Comparison of ENCODE assay signal across 8 cellular contexts in genomic region chr3:152281032-152281713, GRCh38. TPM values are rescaled to one million over a fixed set of nuclear protein-coding genes. Genes with fewer than 3 reads are reported as not detected.
DNase-seq lines count a peak whose midpoint lies in the region; ATAC-seq, FAIRE-seq and TF ChIP-seq lines count a peak whose summit lies in the region.

No MANE protein-coding gene starts in this region.

- H3K9ac ChIP-seq in K562 (ENCODE audit: insufficient read depth in 1 of 2, low read depth in 2 of 2, low read length in 2 of 2): no peak overlapping the region

- TSS peak; percentile 1 for BruUV-seq in K562 (replicated peaks; lab: Mats Ljungman, UMichigan)

- H3K27ac ChIP-seq in K562 (ENCODE audit: extremely low read depth, low read depth, low read length) (peak overlapping the region; percentile 30; the same call in 1 of the 3 replicates), stomach (peak overlapping the region in 3 of 5 donors; percentile 15 to 59 (median 22))

- H3K27me3 ChIP-seq in K562 (ENCODE audit: control insufficient read depth in 2 of 2, insufficient read depth in 2 of 2, low read length in 2 of 2) (no peaks in the 10 kb centered on the region), stomach (no peaks in the 10 kb centered on the region)

- CTCF ChIA-PET in activated CD4-positive, alpha-beta T cell treated with anti-CD3 and anti-CD28 coated beads, Interleukin-2, amount 10 ng/mL, durations not matched to agents 7 days and 5 days (lab: Charles Lee): interaction anchor here (1.2 to 1.9 kb wide), 6 partner anchors 9 to 98 kb away, joined by 3 to 11 read pairs (median 4); no protein-coding TSS in a partner anchor
- CTCF ChIA-PET in K562 (lab: Yijun Ruan, JAX; ENCODE audit: low intra/inter-chr PET ratio): no interaction called here

- peaks cover 62% of the 10 kb centered on the region for H4K20me1 ChIP-seq in K562 (replicated peaks; ENCODE audit: control insufficient read depth, insufficient read depth, low read length)

- DNase-seq in activated CD4-positive, alpha-beta T cell treated with anti-CD3 and anti-CD28 coated beads, Interleukin-2, amount 10 ng/mL, durations not matched to agents 24 days and 14 days: peak; percentile 63
- no peak for DNase-seq in activated CD4-positive, alpha-beta T cell treated with anti-CD3 and anti-CD28 coated beads, Interleukin-2, amount 10 ng/mL, durations not matched to agents 7 days and 5 days
- DNase-seq in K562 (ENCODE audit: extremely low read depth in 1 of 4, low spot score in 3 of 4): no peak
- DNase-seq in stomach: no peak
- DNase-seq in D721Med (ENCODE audit: insufficient read length, low spot score): no peak
- no peak for DNase-seq in activated CD8-positive, alpha-beta memory T cell treated with anti-CD3 and anti-CD28 coated beads, Interleukin-2, amount 50 U/mL, for 4 hours
- DNase-seq in CD1c-positive myeloid dendritic cell (ENCODE audit: extremely low spot score): no peak

- WGBS in K562 (ENCODE audit: insufficient coverage, low coverage, missing lambda C conversion rate): 16% methylated on average over 4 of the region's 4 CpGs
- 33 to 49% (median 42%) methylated on average over 4 of the region's 4 CpGs for WGBS in stomach, 5 donors

- ATAC-seq in HG03103 (IDR thresholded peaks at IDR 0.05; ENCODE audit: low read depth, unreplicated experiment) (peak; percentile 56), K562 (peak; percentile 3)

- intact Hi-C loops in activated CD4-positive, alpha-beta T cell treated with anti-CD3 and anti-CD28 coated beads, Interleukin-2, amount 10 ng/mL, durations not matched to agents 24 days and 14 days (cut with micrococcal nuclease): loop anchor here (1.0 kb wide), 2 partner anchors 8 to 9 kb away; no protein-coding TSS in a partner anchor
- intact Hi-C loops in K562 (cut with micrococcal nuclease) (no loop called here), stomach (cut with DNase I; ENCODE audit: low total_unique reads) (no loop called here)

- H3K36me3 Mint-ChIP-seq in activated CD4-positive, alpha-beta T cell treated with anti-CD3 and anti-CD28 coated beads, Interleukin-2, amount 10 ng/mL, durations not matched to agents 24 days and 14 days (ENCODE audit: low read depth): peaks cover 20% of the 10 kb centered on the region
- H3K36me3 Mint-ChIP-seq in activated CD4-positive, alpha-beta T cell treated with anti-CD3 and anti-CD28 coated beads, Interleukin-2, amount 10 ng/mL, durations not matched to agents 7 days and 5 days (ENCODE audit: low read depth): peaks cover 38% of the 10 kb centered on the region

- H3K4me1 Mint-ChIP-seq in activated CD4-positive, alpha-beta T cell treated with anti-CD3 and anti-CD28 coated beads, Interleukin-2, amount 10 ng/mL, durations not matched to agents 24 days and 14 days: peaks cover 70% of the 10 kb centered on the region
- peaks cover 79% of the 10 kb centered on the region for H3K4me1 Mint-ChIP-seq in activated CD4-positive, alpha-beta T cell treated with anti-CD3 and anti-CD28 coated beads, Interleukin-2, amount 10 ng/mL, durations not matched to agents 7 days and 5 days

- H3K4me3 ChIP-seq in K562 (no peak overlapping the region), stomach (no peak overlapping the region)

- peaks cover 99% of the 10 kb centered on the region for H3K79me2 ChIP-seq in K562 (ENCODE audit: control insufficient read depth, insufficient read depth, low read length)

- POLR2A ChIA-PET in activated CD4-positive, alpha-beta T cell treated with anti-CD3 and anti-CD28 coated beads, Interleukin-2, amount 10 ng/mL, durations not matched to agents 7 days and 5 days (lab: Charles Lee): interaction anchor here (1.3 kb wide), 1 partner anchor 37 kb away, joined by 3 read pairs; no protein-coding TSS in a partner anchor
- POLR2A ChIA-PET in K562 (lab: Yijun Ruan, JAX): interaction anchor here (0.8 to 4.9 kb wide), 8 partner anchors 9 to 38 kb away, joined by 3 to 24 read pairs (median 4); partner anchors contain the start of gene MBNL1

- H3K9me3 Mint-ChIP-seq in activated CD4-positive, alpha-beta T cell treated with anti-CD3 and anti-CD28 coated beads, Interleukin-2, amount 10 ng/mL, durations not matched to agents 24 days and 14 days: no peaks in the 10 kb centered on the region
- no peaks in the 10 kb centered on the region for H3K9me3 Mint-ChIP-seq in activated CD4-positive, alpha-beta T cell treated with anti-CD3 and anti-CD28 coated beads, Interleukin-2, amount 10 ng/mL, durations not matched to agents 7 days and 5 days

- H3K4me1 ChIP-seq in K562 (replicated peaks in 1 of 2; ENCODE audit: control insufficient read depth in 2 of 2, insufficient read depth in 2 of 2, low read length in 2 of 2): peaks cover 3 to 49% of the 10 kb centered on the region in 2 experiments; a peak in 4 of 5 replicates
- H3K4me1 ChIP-seq in stomach: peaks cover 56 to 94% (median 75%) of the 10 kb centered on the region in 4 donors

- TF ChIP-seq POLR2A in K562 (conservative IDR thresholded peaks at IDR 0.05): no peak
- no peak for TF ChIP-seq POLR2A in stomach (IDR thresholded peaks at IDR 0.05)

- no peak overlapping the region for H2AFZ ChIP-seq in K562 (ENCODE audit: low read depth, low read length)

- H3K9me3 ChIP-seq in K562 (replicated peaks; ENCODE audit: control insufficient read depth, insufficient read depth, low read depth, low read length): no peaks in the 10 kb centered on the region
- no peaks in the 10 kb centered on the region for H3K9me3 ChIP-seq in stomach

- FAIRE-seq in K562 (lab: Jason Lieb, UNC) (no peak), D721Med (lab: Jason Lieb, UNC) (no peak)

- in situ Hi-C loops in K562 (cut with MboI): no loop called here

- H3K4me2 ChIP-seq in K562 (ENCODE audit: insufficient read depth, low read length): no peak overlapping the region

- peak overlapping the region; percentile 81 for H3K27ac Mint-ChIP-seq in activated CD4-positive, alpha-beta T cell treated with anti-CD3 and anti-CD28 coated beads, Interleukin-2, amount 10 ng/mL, durations not matched to agents 24 days and 14 days
- no peak overlapping the region for H3K27ac Mint-ChIP-seq in activated CD4-positive, alpha-beta T cell treated with anti-CD3 and anti-CD28 coated beads, Interleukin-2, amount 10 ng/mL, durations not matched to agents 7 days and 5 days

- no peak for TF ChIP-seq EP300 in K562 (IDR thresholded peaks at IDR 0.05; ENCODE audit: low read length)
- TF ChIP-seq EP300 in stomach (IDR thresholded peaks at IDR 0.05): no peak

- no peaks in the 10 kb centered on the region for H3K27me3 Mint-ChIP-seq in activated CD4-positive, alpha-beta T cell treated with anti-CD3 and anti-CD28 coated beads, Interleukin-2, amount 10 ng/mL, durations not matched to agents 24 days and 14 days
- H3K27me3 Mint-ChIP-seq in activated CD4-positive, alpha-beta T cell treated with anti-CD3 and anti-CD28 coated beads, Interleukin-2, amount 10 ng/mL, durations not matched to agents 7 days and 5 days: no peaks in the 10 kb centered on the region

- H3K4me3 Mint-ChIP-seq in activated CD4-positive, alpha-beta T cell treated with anti-CD3 and anti-CD28 coated beads, Interleukin-2, amount 10 ng/mL, durations not matched to agents 24 days and 14 days: peak overlapping the region; percentile 34
- no peak overlapping the region for H3K4me3 Mint-ChIP-seq in activated CD4-positive, alpha-beta T cell treated with anti-CD3 and anti-CD28 coated beads, Interleukin-2, amount 10 ng/mL, durations not matched to agents 7 days and 5 days

- TF ChIP-seq RAD21 in K562 (CRISPR knock-in tag; conservative IDR thresholded peaks at IDR 0.05 in 1 of 2, IDR thresholded peaks at IDR 0.05 in 1 of 2): no peak

- H3K9me1 ChIP-seq in K562 (ENCODE audit: control insufficient read depth, insufficient read depth, low read length): peaks cover 9% of the 10 kb centered on the region

- no peak for TF ChIP-seq CTCF in K562 (IDR thresholded peaks at IDR 0.05 in 2 of 3, conservative IDR thresholded peaks at IDR 0.05 in 1 of 3; ENCODE audit: insufficient read depth in 2 of 3, low read depth in 1 of 3, low read length in 3 of 3)
- TF ChIP-seq CTCF in stomach (IDR thresholded peaks at IDR 0.05): no peak
- no peak for TF ChIP-seq CTCF in D721Med (IDR thresholded peaks at IDR 0.05; ENCODE audit: insufficient read depth, missing control alignments)

- H3K36me3 ChIP-seq in K562 (ENCODE audit: control insufficient read depth, insufficient read depth, low read length) (peaks cover 49% of the 10 kb centered on the region), stomach (no peaks in the 10 kb centered on the region)

TF ChIP-seq in K562, 482 proteins besides CTCF, POLR2A, EP300 and RAD21 (continues in another document):
- no peak for TF ChIP-seq PCBP1 (IDR thresholded peaks at IDR 0.05; ENCODE audit: low read depth, low read length, poor library complexity, severe bottlenecking)

RNA-seq across cellular contexts. Expression of gene MBNL1, which starts 12.4 kb away (rescaled TPM):
- total RNA-seq in activated CD4-positive, alpha-beta T cell treated with anti-CD3 and anti-CD28 coated beads, Interleukin-2, amount 10 ng/mL, durations not matched to agents 24 days and 14 days: 296 and 298 TPM in 2 replicates
- 100 to 1,000 TPM; 437 to 559 TPM for total RNA-seq in activated CD4-positive, alpha-beta T cell treated with anti-CD3 and anti-CD28 coated beads, Interleukin-2, amount 10 ng/mL, durations not matched to agents 7 days and 5 days
- 337 and 524 TPM in 2 replicates for total RNA-seq in K562 (2011; cell fraction: chromatin; rRNA removed; ENCODE audit: low replicate concordance)
- 154 and 188 TPM in 2 replicates for total RNA-seq in K562 (2011; cell fraction: nucleolus; rRNA removed)
- total RNA-seq in K562 (2011; cell fraction: nucleoplasm; rRNA removed): 277 and 417 TPM in 2 replicates
- 240 and 243 TPM in 2 replicates for total RNA-seq in K562 (2014; rRNA removed)
- total RNA-seq in K562 (2014; rRNA removed; fragmentation: Illumina TruSeq; extraction: Trizol): 220 and 241 TPM in 2 replicates
- total RNA-seq in K562 (2015; rRNA removed; fragmentation: Illumina TruSeq; extraction: Trizol): 220 and 243 TPM in 2 replicates
- 217 and 231 TPM in 2 replicates for total RNA-seq in K562 (2021)
- polyA plus RNA-seq in K562 (2011; rRNA removed): 116 and 133 TPM in 2 replicates
- 101 and 150 TPM in 2 replicates for polyA plus RNA-seq in K562 (2011; cell fraction: cytosol; rRNA removed)
- polyA plus RNA-seq in K562 (2011; cell fraction: nucleus; rRNA removed): 108 and 135 TPM in 2 replicates
- polyA plus RNA-seq in K562 (2012): 74.4 and 91.9 TPM in 2 replicates
- 202 and 221 TPM in 2 replicates for polyA plus RNA-seq in K562 (2014; fragmentation: Illumina TruSeq; extraction: Trizol)
- polyA plus RNA-seq in K562 (2014; fragmentation: Nextera tagmentation; extraction: Ambion mirVana): 10 to 100 TPM; 70.3 to 87.3 TPM
- 104 and 107 TPM in 2 replicates for polyA plus RNA-seq in K562 (2014; rRNA removed)
- polyA minus RNA-seq in K562 (2011; rRNA and poly(A)+ RNA removed): 431 and 448 TPM in 2 replicates
- polyA minus RNA-seq in K562 (2011; cell fraction: cytosol; rRNA and poly(A)+ RNA removed): 216 and 268 TPM in 2 replicates
- polyA minus RNA-seq in K562 (2011; cell fraction: nucleus; rRNA and poly(A)+ RNA removed): 326 and 485 TPM in 2 replicates
- total RNA-seq in stomach: 100 to 1,000 TPM in 4 of 5 donors, 10 to 100 TPM in 1; 95.0 to 379 (median 325) TPM
- 10 to 100 TPM; 25.7 to 39.3 (median 29.2) TPM for polyA plus RNA-seq in stomach
